25 cellular contexts compared by ENCODE assay signal in genomic region chr7:75546272-75547015, GRCh38. TPM values are rescaled to one million over a fixed set of nuclear protein-coding genes. Genes with fewer than 3 reads are reported as not detected.
"Had no signal": no experiment of that assay in that cellular context is flagged by ENCODE, and none has a peak within 500 bp of the region (broad histone marks: within the 10 kb centered on the region; RNA-seq: fewer than 3 reads in every experiment).

No MANE protein-coding gene starts in this region.

- H3K4me1 Mint-ChIP-seq: activated CD4-positive, alpha-beta memory T cell treated with anti-CD3 and anti-CD28 coated beads, Interleukin-2, amount 10 ng/mL, durations not matched to agents 7 days and 5 days; activated CD4-positive, alpha-beta T cell treated with anti-CD3 and anti-CD28 coated beads, Interleukin-2, amount 10 ng/mL, durations not matched to agents 24 days and 14 days; activated naive CD4-positive, alpha-beta T cell treated with anti-CD3 and anti-CD28 coated beads, Interleukin-2, amount 10 ng/mL, durations not matched to agents 7 days and 5 days; naive thymus-derived CD8-positive, alpha-beta T cell had no signal

- DNase-seq: activated CD4-positive, alpha-beta memory T cell treated with anti-CD3 and anti-CD28 coated beads, Interleukin-2, amount 10 ng/mL, durations not matched to agents 7 days and 5 days; activated CD4-positive, alpha-beta T cell treated with anti-CD3 and anti-CD28 coated beads, Interleukin-2, amount 10 ng/mL, durations not matched to agents 24 days and 14 days; activated effector memory CD4-positive, alpha-beta T cell treated with anti-CD3 and anti-CD28 coated beads, Interleukin-2, amount 50 U/mL, for 16 hours; activated naive CD4-positive, alpha-beta T cell treated with anti-CD3 and anti-CD28 coated beads, Interleukin-2, amount 10 ng/mL, durations not matched to agents 7 days and 5 days; activated T-cell treated with anti-CD3 and anti-CD28 coated beads, Interleukin-2, amount 50 U/mL, for 72 hours; body of pancreas; caudate nucleus; effector CD4-positive, alpha-beta T cell; foreskin keratinocyte; lower lobe of right lung; naive thymus-derived CD8-positive, alpha-beta T cell; right cardiac atrium; stimulated activated CD4-positive, alpha-beta T cell treated with anti-CD3 and anti-CD28 coated beads, Interleukin-1b, Interleukin-23, amount 100 ng/mL, for 48 hours; substantia nigra; T-helper 9 cell; thyroid gland; upper lobe of right lung had no signal

- H3K9me3 Mint-ChIP-seq: activated CD4-positive, alpha-beta memory T cell treated with anti-CD3 and anti-CD28 coated beads, Interleukin-2, amount 10 ng/mL, durations not matched to agents 7 days and 5 days; activated CD4-positive, alpha-beta T cell treated with anti-CD3 and anti-CD28 coated beads, Interleukin-2, amount 10 ng/mL, durations not matched to agents 24 days and 14 days; activated naive CD4-positive, alpha-beta T cell treated with anti-CD3 and anti-CD28 coated beads, Interleukin-2, amount 10 ng/mL, durations not matched to agents 7 days and 5 days; activated T-cell treated with anti-CD3 and anti-CD28 coated beads, Interleukin-2, amount 50 U/mL, for 72 hours; dendritic cell treated with granulocyte-macrophage colony-stimulating factor and Interleukin-4, amounts not matched to agents 40 ng/mL and 50 ng/mL, for 4 days; naive thymus-derived CD8-positive, alpha-beta T cell; stimulated activated naive CD8-positive, alpha-beta T cell treated with anti-CD3 and anti-CD28 coated beads, Interleukin-15, Interleukin-2, amounts not matched to agents 100 ng/mL and 50 ng/mL, for 24 hours had no signal

- H3K4me1 ChIP-seq: body of pancreas, foreskin keratinocyte, lower lobe of right lung, psoas muscle, upper lobe of right lung had no signal

- H3K4me3 Mint-ChIP-seq: activated CD4-positive, alpha-beta memory T cell treated with anti-CD3 and anti-CD28 coated beads, Interleukin-2, amount 10 ng/mL, durations not matched to agents 7 days and 5 days; activated CD4-positive, alpha-beta T cell treated with anti-CD3 and anti-CD28 coated beads, Interleukin-2, amount 10 ng/mL, durations not matched to agents 24 days and 14 days; activated naive CD4-positive, alpha-beta T cell treated with anti-CD3 and anti-CD28 coated beads, Interleukin-2, amount 10 ng/mL, durations not matched to agents 7 days and 5 days; activated T-cell treated with anti-CD3 and anti-CD28 coated beads, Interleukin-2, amount 50 U/mL, for 72 hours; dendritic cell treated with granulocyte-macrophage colony-stimulating factor and Interleukin-4, amounts not matched to agents 40 ng/mL and 50 ng/mL, for 4 days; naive thymus-derived CD8-positive, alpha-beta T cell; stimulated activated naive CD8-positive, alpha-beta T cell treated with anti-CD3 and anti-CD28 coated beads, Interleukin-15, Interleukin-2, amounts not matched to agents 100 ng/mL and 50 ng/mL, for 24 hours had no signal

- H3K4me3 ChIP-seq: body of pancreas, hepatocyte, lower lobe of right lung, psoas muscle, thyroid gland, upper lobe of right lung had no signal

- H3K27me3 ChIP-seq: body of pancreas, foreskin keratinocyte, hepatocyte, thyroid gland, upper lobe of right lung had no signal

- H3K4me2 ChIP-seq: hepatocyte had no signal

- H3K9me3 ChIP-seq: body of pancreas, lower lobe of right lung, psoas muscle, thyroid gland, upper lobe of right lung had no signal

- ATAC-seq: activated T-cell treated with anti-CD3 and anti-CD28 coated beads, Interleukin-2, amount 50 U/mL, for 72 hours; body of pancreas; foreskin keratinocyte; lower lobe of right lung; naive thymus-derived CD8-positive, alpha-beta T cell; psoas muscle; upper lobe of right lung had no signal

- H3K27me3 Mint-ChIP-seq: activated CD4-positive, alpha-beta memory T cell treated with anti-CD3 and anti-CD28 coated beads, Interleukin-2, amount 10 ng/mL, durations not matched to agents 7 days and 5 days; activated CD4-positive, alpha-beta T cell treated with anti-CD3 and anti-CD28 coated beads, Interleukin-2, amount 10 ng/mL, durations not matched to agents 24 days and 14 days; activated naive CD4-positive, alpha-beta T cell treated with anti-CD3 and anti-CD28 coated beads, Interleukin-2, amount 10 ng/mL, durations not matched to agents 7 days and 5 days; dendritic cell treated with granulocyte-macrophage colony-stimulating factor and Interleukin-4, amounts not matched to agents 40 ng/mL and 50 ng/mL, for 4 days; naive thymus-derived CD8-positive, alpha-beta T cell; stimulated activated naive CD8-positive, alpha-beta T cell treated with anti-CD3 and anti-CD28 coated beads, Interleukin-15, Interleukin-2, amounts not matched to agents 100 ng/mL and 50 ng/mL, for 24 hours had no signal

- H2AFZ ChIP-seq: hepatocyte had no signal

- H3K27ac ChIP-seq: body of pancreas, foreskin keratinocyte, hepatocyte, lower lobe of right lung, psoas muscle, thyroid gland, upper lobe of right lung had no signal

- H3K27ac Mint-ChIP-seq: activated CD4-positive, alpha-beta memory T cell treated with anti-CD3 and anti-CD28 coated beads, Interleukin-2, amount 10 ng/mL, durations not matched to agents 7 days and 5 days; activated CD4-positive, alpha-beta T cell treated with anti-CD3 and anti-CD28 coated beads, Interleukin-2, amount 10 ng/mL, durations not matched to agents 24 days and 14 days; activated naive CD4-positive, alpha-beta T cell treated with anti-CD3 and anti-CD28 coated beads, Interleukin-2, amount 10 ng/mL, durations not matched to agents 7 days and 5 days; activated T-cell treated with anti-CD3 and anti-CD28 coated beads, Interleukin-2, amount 50 U/mL, for 72 hours; dendritic cell treated with granulocyte-macrophage colony-stimulating factor and Interleukin-4, amounts not matched to agents 40 ng/mL and 50 ng/mL, for 4 days; naive thymus-derived CD8-positive, alpha-beta T cell; stimulated activated naive CD8-positive, alpha-beta T cell treated with anti-CD3 and anti-CD28 coated beads, Interleukin-15, Interleukin-2, amounts not matched to agents 100 ng/mL and 50 ng/mL, for 24 hours had no signal

- H3K36me3 Mint-ChIP-seq: activated naive CD4-positive, alpha-beta T cell treated with anti-CD3 and anti-CD28 coated beads, Interleukin-2, amount 10 ng/mL, durations not matched to agents 7 days and 5 days; naive thymus-derived CD8-positive, alpha-beta T cell had no signal

RNA-seq across cellular contexts. Expression of gene SPDYE5, which starts 54.3 kb away (rescaled TPM):
- total RNA-seq: activated CD4-positive, alpha-beta memory T cell treated with anti-CD3 and anti-CD28 coated beads, Interleukin-2, amount 10 ng/mL, durations not matched to agents 7 days and 5 days; activated CD4-positive, alpha-beta T cell treated with anti-CD3 and anti-CD28 coated beads, Interleukin-2, amount 10 ng/mL, durations not matched to agents 24 days and 14 days; activated T-cell treated with anti-CD3 and anti-CD28 coated beads, Interleukin-2, amount 50 U/mL, for 72 hours; body of pancreas; foreskin keratinocyte; glomerular endothelial cell; hepatocyte; lower lobe of right lung; mesenteric fat pad; osteocyte; T-helper 1 cell treated with Interleukin-12 subunit alpha and Interleukin-12 subunit beta and Interleukin-4 antibody, amounts not matched to agents 30 ng/mL and 1 ng/mL, for 36 hours; upper lobe of right lung had no signal
- polyA plus RNA-seq: foreskin keratinocyte, right cardiac atrium had no signal
